Comparison of ENCODE assay signal across 8 cellular contexts in the genomic region with DNA sequence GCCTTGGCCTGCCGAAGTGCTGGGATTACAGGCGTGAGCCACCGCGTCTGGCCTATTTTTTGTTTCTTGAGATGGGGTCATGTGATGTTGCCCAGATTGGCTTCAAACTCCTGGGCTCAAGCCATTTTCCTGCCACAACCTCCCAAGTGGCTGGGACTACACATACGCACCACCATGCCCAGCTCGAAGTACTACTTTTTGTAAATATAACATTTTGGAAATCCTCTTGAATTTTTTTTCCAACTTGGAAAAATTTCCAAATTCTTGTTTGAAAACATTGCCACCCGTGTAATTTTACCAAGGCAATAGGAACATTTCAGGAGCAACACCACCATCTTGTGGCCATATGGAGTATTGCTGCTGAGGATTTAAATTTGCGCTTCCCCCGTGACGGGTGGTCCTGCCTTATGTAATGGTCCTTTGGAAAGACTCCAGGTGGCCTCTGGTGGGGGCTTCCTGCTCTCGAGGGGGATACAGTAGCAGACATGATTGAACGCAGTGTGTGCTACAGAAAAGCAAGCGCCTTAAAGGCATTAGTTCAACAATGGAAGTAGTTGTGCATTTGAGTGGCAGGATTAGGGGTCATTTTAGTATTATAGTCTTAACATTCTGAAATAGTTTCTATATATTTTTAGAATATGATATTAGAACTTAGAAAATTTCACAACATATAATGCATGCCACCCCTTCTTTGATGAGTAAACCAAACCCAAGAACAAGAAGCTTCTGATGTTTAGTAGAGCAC. TPM values are rescaled to one million over a fixed set of nuclear protein-coding genes. Genes with fewer than 3 reads are reported as not detected.
DNase-seq lines count a peak whose midpoint lies in the region; ATAC-seq and TF ChIP-seq lines count a peak whose summit lies in the region.

No MANE protein-coding gene starts in this region.

- DNase-seq in CD4-positive, alpha-beta T cell = peak; percentile 39 to 60 (median 50)
- DNase-seq in HK-2 (ENCODE audit: unreplicated experiment) (peak; percentile 43), RPMI8226 (peak; percentile 72), fibroblast of the conjunctiva (ENCODE audit: low read depth) (peak; percentile 59), osteoblast (ENCODE audit: insufficient read length, low spot score, missing footprints) (peak; percentile 96), uterus (peak; percentile 60 to 72)
- DNase-seq in activated T-helper 9 cell treated with anti-CD3 and anti-CD28 coated beads, Interleukin-2, amount 50 U/mL, for 16 hours (ENCODE audit: low read depth) = peak; percentile 32

- H3K4me2 ChIP-seq in osteoblast (ENCODE audit: insufficient read depth, low read length) = peak overlapping the region; percentile 53

- no peaks in the 10 kb centered on the region for H3K9me3 Mint-ChIP-seq in CD4-positive, alpha-beta T cell

- ATAC-seq in CD4-positive, alpha-beta T cell (ENCODE audit: poor library complexity) = peak; percentile 81
- ATAC-seq in GM18873 (IDR thresholded peaks at IDR 0.05; ENCODE audit: low FRiP score, unreplicated experiment) = no peak

- POLR2A ChIA-PET in CD4-positive, alpha-beta T cell (lab: Charles Lee) = interaction anchor here (0.9 to 1.2 kb wide), 2 partner anchors 8 to 13 kb away, joined by 3 to 4 read pairs; a partner anchor contains a TSS

- peaks cover 5% of the 10 kb centered on the region for H4K20me1 ChIP-seq in osteoblast (ENCODE audit: insufficient read depth, low read length)

- no peaks in the 10 kb centered on the region for H3K27me3 ChIP-seq in CD4-positive, alpha-beta T cell (ENCODE audit: control insufficient read depth, insufficient read depth, low read length)
- H3K27me3 ChIP-seq in osteoblast (ENCODE audit: insufficient read depth, low read length) (no peaks in the 10 kb centered on the region), uterus (no peaks in the 10 kb centered on the region)

- peaks cover 23% of the 10 kb centered on the region for H3K4me1 ChIP-seq in osteoblast (ENCODE audit: insufficient read depth, low read length)
- H3K4me1 ChIP-seq in uterus = peaks cover 0 to 6% of the 10 kb centered on the region in 2 donors

- H3K4me3 ChIP-seq in osteoblast (ENCODE audit: insufficient read depth, low read length) (no peak overlapping the region), uterus (no peak overlapping the region)

- H3K36me3 ChIP-seq in osteoblast (ENCODE audit: insufficient read depth, low read length) (peaks cover 29% of the 10 kb centered on the region), uterus (no peaks in the 10 kb centered on the region)

- peak; percentile 95 for TF ChIP-seq CTCF in CD4-positive, alpha-beta T cell (IDR thresholded peaks at IDR 0.05)
- TF ChIP-seq CTCF in osteoblast (IDR thresholded peaks at IDR 0.05; ENCODE audit: extremely low read depth, low read depth, low read length) = peak; percentile 91
- peak; percentile 92 to 97 (median 92) for TF ChIP-seq CTCF in uterus (IDR thresholded peaks at IDR 0.05)

- H3K4me1 Mint-ChIP-seq in CD4-positive, alpha-beta T cell (ENCODE audit: low read depth) = peaks cover 6% of the 10 kb centered on the region

- intact Hi-C loops in CD4-positive, alpha-beta T cell (cut with DNase I, micrococcal nuclease) = loop anchor here (1.0 to 5.0 kb wide), 5 partner anchors 14 to 80 kb away; a partner anchor contains a TSS
- intact Hi-C loops in uterus (cut with DNase I; ENCODE audit: low total_unique reads) = loop anchor here (10.0 kb wide), 1 partner anchor 45 kb away; no protein-coding TSS in a partner anchor

- no peak for TF ChIP-seq POLR2A in uterus (IDR thresholded peaks at IDR 0.05)

- H3K27me3 Mint-ChIP-seq in CD4-positive, alpha-beta T cell = no peaks in the 10 kb centered on the region

- H3K36me3 Mint-ChIP-seq in CD4-positive, alpha-beta T cell (ENCODE audit: low read depth) = peaks cover 42% of the 10 kb centered on the region

- no peak overlapping the region for H3K4me3 Mint-ChIP-seq in CD4-positive, alpha-beta T cell

- peak overlapping the region; percentile 16 for H3K27ac Mint-ChIP-seq in CD4-positive, alpha-beta T cell

- no peaks in the 10 kb centered on the region for H3K9me3 ChIP-seq in CD4-positive, alpha-beta T cell (ENCODE audit: control insufficient read depth, low read length)
- H3K9me3 ChIP-seq in osteoblast (ENCODE audit: low read depth, low read length) (no peaks in the 10 kb centered on the region), uterus (no peaks in the 10 kb centered on the region)

- no peak overlapping the region for H2AFZ ChIP-seq in osteoblast (ENCODE audit: low read length)

- peaks cover 35% of the 10 kb centered on the region for H3K79me2 ChIP-seq in osteoblast (ENCODE audit: insufficient read depth, low read length)

- no peak overlapping the region for H3K27ac ChIP-seq in CD4-positive, alpha-beta T cell (ENCODE audit: low read depth, low read length)
- peak overlapping the region; percentile 68 for H3K27ac ChIP-seq in osteoblast (ENCODE audit: low read depth, low read length)
- H3K27ac ChIP-seq in uterus = peak overlapping the region; percentile 60 to 79

- CTCF ChIA-PET in CD4-positive, alpha-beta T cell (lab: Charles Lee) = interaction anchor here (0.8 to 1.7 kb wide), 5 partner anchors 14 to 51 kb away, joined by 3 to 6 read pairs (median 4); a partner anchor contains a TSS

RNA-seq across cellular contexts. Expression of a gene that starts 8.0 kb away (rescaled TPM):
- total RNA-seq in CD4-positive, alpha-beta T cell = 10 to 100 TPM; 84.8 to 97.0 TPM
- total RNA-seq in osteoblast = 48.3 and 56.5 TPM in 2 replicates
- 10 to 100 TPM; 11.5 to 62.3 (median 27.2) TPM for total RNA-seq in uterus

RNA-seq across cellular contexts. Expression of a gene that starts 36.7 kb away (rescaled TPM):
- 1 to 10 TPM; 7.8 to 8.1 TPM for total RNA-seq in CD4-positive, alpha-beta T cell
- 38.7 and 43.6 TPM in 2 replicates for total RNA-seq in osteoblast
- total RNA-seq in uterus = 100 to 1,000 TPM in 1 of 4 donors, 10 to 100 TPM in 3; 27.9 to 223 (median 40.9) TPM

RNA-seq across cellular contexts. Expression of a gene that starts 44.4 kb away (rescaled TPM):
- not detected for total RNA-seq in CD4-positive, alpha-beta T cell
- total RNA-seq in osteoblast = not detected in 2 replicates
- under 1 TPM in 1 of 4 donors, not detected in 3; 0.41 TPM for total RNA-seq in uterus

RNA-seq across cellular contexts. Expression of a gene that starts 49.5 kb away (rescaled TPM):
- total RNA-seq in CD4-positive, alpha-beta T cell = under 1 TPM; 0.39 to 0.44 TPM
- total RNA-seq in osteoblast (1.5 and 1.8 TPM in 2 replicates), uterus (1 to 10 TPM in 3 of 4 donors, under 1 TPM in 1; 0.26 to 4.8 (median 2.5) TPM)

Comparison
In these comparisons a context has a peak if more than half of its experiments do, and no peak if none do; other contexts are left out.
1. DNase-seq: peak in every context shown above with its lines; median percentile 96 in osteoblast; 72 in RPMI8226; 66 in uterus; 59 in fibroblast of the conjunctiva; 50 in CD4-positive, alpha-beta T cell; 43 in HK-2; 32 in activated T-helper 9 cell treated with anti-CD3 and anti-CD28 coated beads, Interleukin-2, amount 50 U/mL, for 16 hours.